ENCODE assay signal across 6 cellular contexts in the genomic region with DNA sequence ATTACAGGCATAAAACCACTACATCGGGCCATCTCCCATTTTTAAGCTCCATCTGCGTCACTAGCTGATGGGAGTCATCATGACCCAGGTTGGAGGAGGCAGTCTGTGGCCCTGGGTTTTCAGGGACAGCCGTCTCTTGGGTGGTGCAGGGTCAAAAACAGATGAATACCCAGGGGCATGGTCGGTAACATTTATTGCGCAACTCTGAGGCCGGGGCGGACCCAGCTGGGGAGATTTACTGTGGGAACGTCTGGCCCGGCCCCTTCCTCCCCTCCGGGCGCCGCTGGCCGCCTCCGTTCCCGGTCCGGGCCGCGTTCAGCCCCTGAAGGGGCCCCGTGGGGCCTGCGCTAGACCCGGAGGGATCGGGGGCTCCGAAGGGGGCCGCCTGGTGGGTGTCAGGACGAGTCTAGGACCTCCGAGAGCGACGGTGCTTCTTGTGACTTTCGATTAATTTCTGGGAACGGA.
DNase-seq lines count a peak whose midpoint lies in the region; ATAC-seq and TF ChIP-seq lines count a peak whose summit lies in the region.

No MANE protein-coding gene starts in this region.

- H3K27me3 ChIP-seq in endocrine pancreas (ENCODE audit: control insufficient read depth, insufficient read depth, low read length) = no peaks in the 10 kb centered on the region
- peaks cover 43% of the 10 kb centered on the region for H3K27me3 ChIP-seq in rectal smooth muscle tissue (ENCODE audit: control insufficient read depth, insufficient read depth, low read length)

- no peaks in the 10 kb centered on the region for H3K9me3 ChIP-seq in endocrine pancreas (ENCODE audit: control insufficient read depth, low read length)

- no peak overlapping the region for H3K4me3 ChIP-seq in endocrine pancreas (ENCODE audit: control insufficient read depth, insufficient read depth, low read length)
- peak overlapping the region; percentile 22 for H3K4me3 ChIP-seq in rectal smooth muscle tissue (ENCODE audit: low read length)

- DNase-seq in central memory CD4-positive, alpha-beta T cell = no peak
- DNase-seq in DMS79 (lab: John Stamatoyannopoulos, UW) = no peak

- ATAC-seq in HG03439 (IDR thresholded peaks at IDR 0.05; ENCODE audit: unreplicated experiment) = no peak

- no peaks in the 10 kb centered on the region for H3K4me1 ChIP-seq in endocrine pancreas (ENCODE audit: control insufficient read depth, insufficient read depth, low read length)
- H3K4me1 ChIP-seq in rectal smooth muscle tissue (ENCODE audit: control insufficient read depth, insufficient read depth, low read length) = no peaks in the 10 kb centered on the region

- H3K9ac ChIP-seq in endocrine pancreas (ENCODE audit: control insufficient read depth, insufficient read depth, low read length) = peak overlapping the region; percentile 22
- H3K9ac ChIP-seq in rectal smooth muscle tissue (ENCODE audit: low read length) = no peak overlapping the region

- no peak for TF ChIP-seq EP300 in Ishikawa (IDR thresholded peaks at IDR 0.05; ENCODE audit: borderline replicate concordance)

- no peak for TF ChIP-seq RAD21 in Ishikawa (IDR thresholded peaks at IDR 0.05; ENCODE audit: low read depth)

- H3K27ac ChIP-seq in rectal smooth muscle tissue (ENCODE audit: low read depth, low read length) = no peak overlapping the region

- H3K36me3 ChIP-seq in endocrine pancreas (ENCODE audit: control insufficient read depth, insufficient read depth, low read length) (no peaks in the 10 kb centered on the region), rectal smooth muscle tissue (ENCODE audit: control insufficient read depth, insufficient read depth, low read length) (no peaks in the 10 kb centered on the region)

TF ChIP-seq in Ishikawa, 13 proteins besides CTCF, POLR2A, EP300 and RAD21:
- TF ChIP-seq CEBPB (IDR thresholded peaks at IDR 0.05) = peak; percentile 86
- TF ChIP-seq, protein P1, sequence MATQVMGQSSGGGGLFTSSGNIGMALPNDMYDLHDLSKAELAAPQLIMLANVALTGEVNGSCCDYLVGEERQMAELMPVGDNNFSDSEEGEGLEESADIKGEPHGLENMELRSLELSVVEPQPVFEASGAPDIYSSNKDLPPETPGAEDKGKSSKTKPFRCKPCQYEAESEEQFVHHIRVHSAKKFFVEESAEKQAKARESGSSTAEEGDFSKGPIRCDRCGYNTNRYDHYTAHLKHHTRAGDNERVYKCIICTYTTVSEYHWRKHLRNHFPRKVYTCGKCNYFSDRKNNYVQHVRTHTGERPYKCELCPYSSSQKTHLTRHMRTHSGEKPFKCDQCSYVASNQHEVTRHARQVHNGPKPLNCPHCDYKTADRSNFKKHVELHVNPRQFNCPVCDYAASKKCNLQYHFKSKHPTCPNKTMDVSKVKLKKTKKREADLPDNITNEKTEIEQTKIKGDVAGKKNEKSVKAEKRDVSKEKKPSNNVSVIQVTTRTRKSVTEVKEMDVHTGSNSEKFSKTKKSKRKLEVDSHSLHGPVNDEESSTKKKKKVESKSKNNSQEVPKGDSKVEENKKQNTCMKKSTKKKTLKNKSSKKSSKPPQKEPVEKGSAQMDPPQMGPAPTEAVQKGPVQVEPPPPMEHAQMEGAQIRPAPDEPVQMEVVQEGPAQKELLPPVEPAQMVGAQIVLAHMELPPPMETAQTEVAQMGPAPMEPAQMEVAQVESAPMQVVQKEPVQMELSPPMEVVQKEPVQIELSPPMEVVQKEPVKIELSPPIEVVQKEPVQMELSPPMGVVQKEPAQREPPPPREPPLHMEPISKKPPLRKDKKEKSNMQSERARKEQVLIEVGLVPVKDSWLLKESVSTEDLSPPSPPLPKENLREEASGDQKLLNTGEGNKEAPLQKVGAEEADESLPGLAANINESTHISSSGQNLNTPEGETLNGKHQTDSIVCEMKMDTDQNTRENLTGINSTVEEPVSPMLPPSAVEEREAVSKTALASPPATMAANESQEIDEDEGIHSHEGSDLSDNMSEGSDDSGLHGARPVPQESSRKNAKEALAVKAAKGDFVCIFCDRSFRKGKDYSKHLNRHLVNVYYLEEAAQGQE (IDR thresholded peaks at IDR 0.05; ENCODE audit: low read depth) = no peak
- TF ChIP-seq NFIC (IDR thresholded peaks at IDR 0.05) = no peak
- no peak for TF ChIP-seq TAF1 (IDR thresholded peaks at IDR 0.05; ENCODE audit: low read depth)
- TF ChIP-seq TCF12 (IDR thresholded peaks at IDR 0.05; ENCODE audit: low read depth) = no peak
- no peak for TF ChIP-seq EGR1 (IDR thresholded peaks at IDR 0.05)
- TF ChIP-seq, protein P2, sequence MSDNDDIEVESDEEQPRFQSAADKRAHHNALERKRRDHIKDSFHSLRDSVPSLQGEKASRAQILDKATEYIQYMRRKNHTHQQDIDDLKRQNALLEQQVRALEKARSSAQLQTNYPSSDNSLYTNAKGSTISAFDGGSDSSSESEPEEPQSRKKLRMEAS (IDR thresholded peaks at IDR 0.05) = no peak
